ENCODE assay signal across 10 cellular contexts in genomic region chr1:89635825-89636815, GRCh38. TPM values are rescaled to one million over a fixed set of nuclear protein-coding genes. Genes with fewer than 3 reads are reported as not detected.
DNase-seq lines count a peak whose midpoint lies in the region; ATAC-seq, FAIRE-seq and TF ChIP-seq lines count a peak whose summit lies in the region.
"Had no signal": no experiment of that assay in that cellular context is flagged by ENCODE, and none has a peak within 500 bp of the region (broad histone marks: within the 10 kb centered on the region; RNA-seq: fewer than 3 reads in every experiment).

No MANE protein-coding gene starts in this region.

- FAIRE-seq in bronchial epithelial cell (lab: Jason Lieb, UNC), result no peak

- H3K9me3 Mint-ChIP-seq in activated CD4-positive, alpha-beta T cell treated with anti-CD3 and anti-CD28 coated beads for 36 hours (ENCODE audit: low read depth), result no peaks in the 10 kb centered on the region

- H3K4me2 ChIP-seq in OCI-LY7 (ENCODE audit: low read length), result 0 out of 2 replicates have a peak overlapping the region, but pooled peaks have one; percentile 88

- peaks cover 22% of the 10 kb centered on the region; the same call in 1 of the 2 replicates for H3K79me2 ChIP-seq in OCI-LY7 (ENCODE audit: insufficient read depth, low read depth, low read length)

- no TSS peak for BruUV-seq in OCI-LY7 (replicated peaks; lab: Mats Ljungman, UMichigan)

- TF ChIP-seq CTCF in OCI-LY7 (conservative IDR thresholded peaks at IDR 0.05; ENCODE audit: low read length) (no peak), bronchial epithelial cell (IDR thresholded peaks at IDR 0.05; ENCODE audit: insufficient read depth, low read length, severe bottlenecking) (no peak)

- no peak for DNase-seq in activated CD4-positive, alpha-beta T cell treated with anti-CD3 and anti-CD28 coated beads for 36 hours
- DNase-seq in activated CD4-positive, alpha-beta T cell treated with anti-CD3 and anti-CD28 coated beads, Interleukin-2, amount 50 U/mL, for 4 hours, result no peak
- DNase-seq in OCI-LY7 (ENCODE audit: low spot score), result no peak
- DNase-seq in bronchial epithelial cell (ENCODE audit: low read depth), result peak; percentile 95
- peak; percentile 49 for DNase-seq in renal cortical epithelial cell (ENCODE audit: low read depth)
- DNase-seq in NOMO-1 treated with DMSO at 0.1 percent for 48 hours (lab: John Stamatoyannopoulos, UW; ENCODE audit: unreplicated experiment), result no peak
- no peak for DNase-seq in NCI-H748 (lab: John Stamatoyannopoulos, UW; ENCODE audit: unreplicated experiment)
- DNase-seq: NCI-H1048, SJCRH30 had no signal

- no peak overlapping the region for H2AFZ ChIP-seq in OCI-LY7 (ENCODE audit: low read length)

- peaks cover 59% of the 10 kb centered on the region for H3K4me1 Mint-ChIP-seq in activated CD4-positive, alpha-beta T cell treated with anti-CD3 and anti-CD28 coated beads for 36 hours

- H3K4me3 ChIP-seq in OCI-LY7 (ENCODE audit: low read depth, low read length, poor library complexity, severe bottlenecking), result no peak overlapping the region
- H3K4me3 ChIP-seq in bronchial epithelial cell (ENCODE audit: low read depth, low read length), result no peak overlapping the region
- H3K4me3 ChIP-seq: SJCRH30 had no signal

- peak overlapping the region; percentile 55 for H3K4me3 Mint-ChIP-seq in activated CD4-positive, alpha-beta T cell treated with anti-CD3 and anti-CD28 coated beads for 36 hours

- CTCF ChIA-PET in activated CD4-positive, alpha-beta T cell treated with anti-CD3 and anti-CD28 coated beads for 36 hours (lab: Charles Lee), result interaction anchor here (0.5 to 14.9 kb wide), 23 partner anchors 9 to 595 kb away, joined by 3 to 157 read pairs (median 4); no protein-coding TSS in a partner anchor
- CTCF ChIA-PET in OCI-LY7 (lab: Charles Lee; ENCODE audit: unreplicated experiment), result interaction anchor here (1.2 kb wide), 2 partner anchors 25 to 127 kb away, joined by 3 to 4 read pairs; no protein-coding TSS in a partner anchor

- no peaks in the 10 kb centered on the region for H3K36me3 ChIP-seq in OCI-LY7 (ENCODE audit: insufficient read depth, low read length)
- H3K36me3 ChIP-seq in bronchial epithelial cell (ENCODE audit: control insufficient read depth, insufficient read depth, low read length), result no peaks in the 10 kb centered on the region
- H3K36me3 ChIP-seq: SJCRH30 had no signal

- POLR2A ChIA-PET in activated CD4-positive, alpha-beta T cell treated with anti-CD3 and anti-CD28 coated beads for 36 hours (lab: Charles Lee), result interaction anchor here (0.9 to 2.2 kb wide), 8 partner anchors 9 to 127 kb away, joined by 3 to 14 read pairs (median 4); no protein-coding TSS in a partner anchor
- POLR2A ChIA-PET in OCI-LY7 (lab: Charles Lee), result interaction anchor here (0.6 to 14.0 kb wide), 8 partner anchors 9 to 189 kb away, joined by 3 to 90 read pairs (median 4); no protein-coding TSS in a partner anchor

- ATAC-seq in activated CD4-positive, alpha-beta T cell treated with anti-CD3 and anti-CD28 coated beads for 36 hours, result peak; percentile 50
- no peak for ATAC-seq in GM18858 (IDR thresholded peaks at IDR 0.05; ENCODE audit: unreplicated experiment)

- intact Hi-C loops in activated CD4-positive, alpha-beta T cell treated with anti-CD3 and anti-CD28 coated beads for 36 hours (cut with DNase I, micrococcal nuclease), result loop anchor here (1.0 to 5.0 kb wide), 7 partner anchors 17 to 207 kb away; no protein-coding TSS in a partner anchor
- intact Hi-C loops in OCI-LY7 (cut with micrococcal nuclease; ENCODE audit: unreplicated experiment), result no loop called here

- peaks cover 25% of the 10 kb centered on the region for H3K4me1 ChIP-seq in OCI-LY7 (ENCODE audit: insufficient read depth, low read length, poor library complexity, severe bottlenecking)

- H3K27ac ChIP-seq in OCI-LY7 (ENCODE audit: low read depth, low read length, poor library complexity, severe bottlenecking), result no peak overlapping the region
- H3K27ac ChIP-seq: SJCRH30 had no signal

- H3K9me3 ChIP-seq in OCI-LY7 (ENCODE audit: low read length), result no peaks in the 10 kb centered on the region
- H3K9me3 ChIP-seq: SJCRH30 had no signal

- H3K27me3 Mint-ChIP-seq in activated CD4-positive, alpha-beta T cell treated with anti-CD3 and anti-CD28 coated beads for 36 hours, result no peaks in the 10 kb centered on the region

- H3K36me3 Mint-ChIP-seq in activated CD4-positive, alpha-beta T cell treated with anti-CD3 and anti-CD28 coated beads for 36 hours (ENCODE audit: low read depth), result peaks cover 41% of the 10 kb centered on the region

- H3K27me3 ChIP-seq in bronchial epithelial cell (ENCODE audit: control insufficient read depth, insufficient read depth, low read length), result no peaks in the 10 kb centered on the region

- H3K27ac Mint-ChIP-seq in activated CD4-positive, alpha-beta T cell treated with anti-CD3 and anti-CD28 coated beads for 36 hours, result peak overlapping the region; percentile 63

- no peaks in the 10 kb centered on the region for H3K9me2 ChIP-seq in OCI-LY7 (ENCODE audit: insufficient read depth, low read length)

- no peaks in the 10 kb centered on the region for H4K20me1 ChIP-seq in OCI-LY7 (ENCODE audit: insufficient read depth, low read length)

RNA-seq across cellular contexts. Expression of gene LRRC8C, which starts 3.2 kb away (rescaled TPM):
- 10 to 100 TPM; 31.5 to 37.1 TPM for total RNA-seq in activated CD4-positive, alpha-beta T cell treated with anti-CD3 and anti-CD28 coated beads for 36 hours
- total RNA-seq in OCI-LY7 (2014; rRNA removed; shearing (Covaris generic)), result 4.1 and 6.0 TPM in 2 replicates
- total RNA-seq in OCI-LY7 (2022) (8.8 and 9.0 TPM in 2 replicates), bronchial epithelial cell (5.5 and 8.8 TPM in 2 replicates), renal cortical epithelial cell (2.6 and 5.7 TPM in 2 replicates)

Comparison
In these comparisons a context has a peak if more than half of its experiments do, and no peak if none do; other contexts are left out.
1. DNase-seq: peak in bronchial epithelial cell (single experiment) and renal cortical epithelial cell (single experiment); none in activated CD4-positive, alpha-beta T cell treated with anti-CD3 and anti-CD28 coated beads for 36 hours (single experiment), activated CD4-positive, alpha-beta T cell treated with anti-CD3 and anti-CD28 coated beads, Interleukin-2, amount 50 U/mL, for 4 hours (0 of 2), OCI-LY7 (single experiment), NOMO-1 treated with DMSO at 0.1 percent for 48 hours (single experiment) and NCI-H748 (single experiment).